Comparison of ENCODE assay signal across 8 cellular contexts in genomic region chr12:109995703-109996482, GRCh38. TPM values are rescaled to one million over a fixed set of nuclear protein-coding genes. Genes with fewer than 3 reads are reported as not detected.
DNase-seq lines count a peak whose midpoint lies in the region; ATAC-seq and TF ChIP-seq lines count a peak whose summit lies in the region.

A gene with protein sequence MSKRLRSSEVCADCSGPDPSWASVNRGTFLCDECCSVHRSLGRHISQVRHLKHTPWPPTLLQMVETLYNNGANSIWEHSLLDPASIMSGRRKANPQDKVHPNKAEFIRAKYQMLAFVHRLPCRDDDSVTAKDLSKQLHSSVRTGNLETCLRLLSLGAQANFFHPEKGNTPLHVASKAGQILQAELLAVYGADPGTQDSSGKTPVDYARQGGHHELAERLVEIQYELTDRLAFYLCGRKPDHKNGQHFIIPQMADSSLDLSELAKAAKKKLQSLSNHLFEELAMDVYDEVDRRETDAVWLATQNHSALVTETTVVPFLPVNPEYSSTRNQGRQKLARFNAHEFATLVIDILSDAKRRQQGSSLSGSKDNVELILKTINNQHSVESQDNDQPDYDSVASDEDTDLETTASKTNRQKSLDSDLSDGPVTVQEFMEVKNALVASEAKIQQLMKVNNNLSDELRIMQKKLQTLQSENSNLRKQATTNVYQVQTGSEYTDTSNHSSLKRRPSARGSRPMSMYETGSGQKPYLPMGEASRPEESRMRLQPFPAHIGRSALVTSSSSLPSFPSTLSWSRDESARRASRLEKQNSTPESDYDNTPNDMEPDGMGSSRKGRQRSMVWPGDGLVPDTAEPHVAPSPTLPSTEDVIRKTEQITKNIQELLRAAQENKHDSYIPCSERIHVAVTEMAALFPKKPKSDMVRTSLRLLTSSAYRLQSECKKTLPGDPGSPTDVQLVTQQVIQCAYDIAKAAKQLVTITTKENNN (minus strand): TSS chr12:109996368. CDS start chr12:109996224, 144 bp downstream.

- peak within 1 kb of the TSS; percentile 87 to 98 (median 94) for H3K4me3 Mint-ChIP-seq in CD4-positive, alpha-beta memory T cell

- H3K27me3 Mint-ChIP-seq in CD4-positive, alpha-beta memory T cell: no peaks in the 10 kb centered on the region

- H3K36me3 ChIP-seq in CD4-positive, alpha-beta memory T cell (ENCODE audit: insufficient read depth, low read length): peaks cover 10% of the 10 kb centered on the region
- H3K36me3 ChIP-seq in lung (ENCODE audit: control insufficient read depth in 2 of 2, insufficient read depth in 2 of 2, low read length in 2 of 2): peaks cover 0 to 4% of the 10 kb centered on the region in 2 donors

- WGBS in lung, 2 donors: 0 to 1% methylated on average over 48 to 63 of the region's 63 CpGs

- CTCF ChIA-PET in CD4-positive, alpha-beta memory T cell (lab: Charles Lee; ENCODE audit: partially characterized antibody): interaction anchor here (1.0 to 1.3 kb wide), 3 partner anchors 18 to 20 kb away, joined by 3 to 5 read pairs (median 3); no protein-coding TSS in a partner anchor

- no peaks in the 10 kb centered on the region for H3K9me3 ChIP-seq in CD4-positive, alpha-beta memory T cell (ENCODE audit: control insufficient read depth in 1 of 2, low read length in 2 of 2)
- no peaks in the 10 kb centered on the region for H3K9me3 ChIP-seq in lung (ENCODE audit: control insufficient read depth in 2 of 2, insufficient read depth in 1 of 2, low read length in 1 of 2)

- H3K4me1 Mint-ChIP-seq in CD4-positive, alpha-beta memory T cell: peaks cover 36 to 82% (median 57%) of the 10 kb centered on the region in 4 donors

- H3K27me3 ChIP-seq in CD4-positive, alpha-beta memory T cell (ENCODE audit: insufficient read depth, low read length): no peaks in the 10 kb centered on the region
- no peaks in the 10 kb centered on the region for H3K27me3 ChIP-seq in lung (ENCODE audit: control insufficient read depth, insufficient read depth)

- peak within 1 kb of the TSS; percentile 93 for H3K27ac ChIP-seq in CD4-positive, alpha-beta memory T cell (ENCODE audit: low read depth, low read length)
- peak within 1 kb of the TSS; percentile 89 to 93 for H3K27ac ChIP-seq in lung (ENCODE audit: low read depth in 1 of 2, low read length in 1 of 2)

- H3K4me1 ChIP-seq in CD4-positive, alpha-beta memory T cell (ENCODE audit: insufficient read depth, low read length): peaks cover 57% of the 10 kb centered on the region
- H3K4me1 ChIP-seq in lung (ENCODE audit: control insufficient read depth in 2 of 2, insufficient read depth in 2 of 2, low read length in 2 of 2): peaks cover 5 to 7% of the 10 kb centered on the region in 2 donors

- TF ChIP-seq CTCF in GM20000 (IDR thresholded peaks at IDR 0.05; ENCODE audit: extremely low read depth, missing control alignments) (no peak), lung (IDR thresholded peaks at IDR 0.05; ENCODE audit: control extremely low read depth, extremely low read depth) (no peak)

- peak within 1 kb of the TSS; percentile 62 to 87 for H3K4me3 ChIP-seq in CD4-positive, alpha-beta memory T cell (ENCODE audit: low read length in 2 of 2)
- H3K4me3 ChIP-seq in lung: peak within 1 kb of the TSS; percentile 76

- H3K27ac Mint-ChIP-seq in CD4-positive, alpha-beta memory T cell: peak within 1 kb of the TSS; percentile 92 to 98 (median 96)

- H3K36me3 Mint-ChIP-seq in CD4-positive, alpha-beta memory T cell: peaks cover 5 to 30% of the 10 kb centered on the region in 2 donors

- POLR2A ChIA-PET in CD4-positive, alpha-beta memory T cell (lab: Charles Lee; ENCODE audit: partially characterized antibody): interaction anchor here (0.7 to 4.0 kb wide), 12 partner anchors 8 to 285 kb away, joined by 3 to 23 read pairs (median 6); partner anchors contain the start of gene ATP2A2

- ATAC-seq in lung (ENCODE audit: insufficient read depth, low FRiP score): peak; percentile 80

- intact Hi-C loops in CD4-positive, alpha-beta memory T cell (cut with micrococcal nuclease): loop anchor here (1.0 to 5.0 kb wide), 5 partner anchors 15 to 891 kb away; partner anchors contain the start of genes GLTP and TCHP

- DNase-seq in CD4-positive, alpha-beta memory T cell: peak; percentile 93 to 95 (median 95)
- DNase-seq in GM20000 (ENCODE audit: low spot score): peak; percentile 96
- DNase-seq in HT-29 (ENCODE audit: low spot score): peak; percentile 87
- peak; percentile 89 for DNase-seq in NK-92 treated with Interleukin-12 subunit alpha and Interleukin-12 subunit beta, amount 100 ng/mL, for 24 hours (lab: John Stamatoyannopoulos, UW)
- peak; percentile 93 for DNase-seq in activated CD8-positive, alpha-beta memory T cell treated with anti-CD3 and anti-CD28 coated beads for 24 hours
- peak; percentile 94 for DNase-seq in effector CD4-positive, alpha-beta T cell
- DNase-seq in lung (ENCODE audit: low spot score): peak; percentile 95
- peak; percentile 84 to 93 (median 89) for DNase-seq in stimulated activated CD4-positive, alpha-beta T cell treated with anti-CD3 and anti-CD28 coated beads, TNF-alpha, amount 100 ng/mL, for 24 hours (ENCODE audit: low read depth in 3 of 3)

- no peaks in the 10 kb centered on the region for H3K9me3 Mint-ChIP-seq in CD4-positive, alpha-beta memory T cell

RNA-seq across cellular contexts. Expression of the gene that starts here (rescaled TPM):
- 100 to 1,000 TPM; 133 to 149 TPM for total RNA-seq in CD4-positive, alpha-beta memory T cell
- 100 to 1,000 TPM in 1 of 2 donors, 10 to 100 TPM in 1; 83.1 to 104 TPM for polyA plus RNA-seq in CD4-positive, alpha-beta memory T cell
- total RNA-seq in HT-29 (2014; rRNA removed; shearing (Covaris generic)): 9.8 and 15.3 TPM in 2 replicates
- total RNA-seq in lung: 10 to 100 TPM; 55.5 to 75.8 TPM
- 10 to 100 TPM; 13.5 to 24.7 TPM for polyA plus RNA-seq in lung

Comparison
In these comparisons a context has a peak if more than half of its experiments do, and no peak if none do; other contexts are left out.
1. Peak in every context shown above with its lines: DNase-seq, ATAC-seq, H3K4me3 ChIP-seq and H3K27ac ChIP-seq.